11 cellular contexts compared by ENCODE assay signal in genomic region chr16:69741951-69742904, GRCh38. TPM values are rescaled to one million over a fixed set of nuclear protein-coding genes. Genes with fewer than 3 reads are reported as not detected.
DNase-seq lines count a peak whose midpoint lies in the region; ATAC-seq, FAIRE-seq and TF ChIP-seq lines count a peak whose summit lies in the region.
"Had no signal": no experiment of that assay in that cellular context is flagged by ENCODE, and none has a peak within 500 bp of the region (broad histone marks: within the 10 kb centered on the region; RNA-seq: fewer than 3 reads in every experiment).

No MANE protein-coding gene starts in this region.

- intact Hi-C loops in Right ventricle myocardium superior (cut with DNase I) = no loop called here
- intact Hi-C loops in pancreas (cut with DNase I) = no loop called here

- no peaks in the 10 kb centered on the region for H3K9me3 ChIP-seq in pancreas

- DNase-seq in EH (ENCODE audit: low read depth) = peak; percentile 70
- peak; percentile 89 for DNase-seq in Right ventricle myocardium superior
- DNase-seq in pancreas = peak; percentile 44 to 88 (median 64)
- DNase-seq in MV-4-11 (lab: John Stamatoyannopoulos, UW) = no peak
- no peak for DNase-seq in H7
- DNase-seq: activated T-cell treated with anti-CD3 and anti-CD28 coated beads, Interleukin-2, amount 50 U/mL, for 72 hours; DND-41; SW 1271 had no signal

- WGBS in pancreas, 2 donors = 85 to 86% methylated on average over 38 to 41 of the region's 41 CpGs

- H3K4me3 ChIP-seq in pancreas (no peak overlapping the region), H7 (ENCODE audit: insufficient read depth, low read depth, low read length) (no peak overlapping the region)

- H3K27ac ChIP-seq in angular gyrus (ENCODE audit: low read depth, low read length) (peak overlapping the region; percentile 58), pancreas (no peak overlapping the region)

- no peak for FAIRE-seq in pancreas (lab: Jason Lieb, UNC)

- H3K36me3 ChIP-seq in pancreas (peaks cover 6 to 57% (median 20%) of the 10 kb centered on the region in 3 donors), H7 (replicated peaks; ENCODE audit: control insufficient read depth, insufficient read depth, low read length) (peaks cover 52% of the 10 kb centered on the region)

- no peak for TF ChIP-seq CTCF in pancreas (IDR thresholded peaks at IDR 0.05)

- H3K4me1 ChIP-seq in pancreas = no peaks in the 10 kb centered on the region

- no peaks in the 10 kb centered on the region for H3K27me3 ChIP-seq in pancreas
- H3K27me3 ChIP-seq in H7 (ENCODE audit: control insufficient read depth, insufficient read depth, low read length) = no peaks in the 10 kb centered on the region

- ATAC-seq in Right ventricle myocardium superior (ENCODE audit: poor library complexity) (peak; percentile 47), pancreas (peak; percentile 47 to 70 (median 60)), GM18867 (IDR thresholded peaks at IDR 0.05; ENCODE audit: unreplicated experiment) (no peak), GM19035 (IDR thresholded peaks at IDR 0.05; ENCODE audit: unreplicated experiment) (no peak)
- ATAC-seq: activated T-cell treated with anti-CD3 and anti-CD28 coated beads, Interleukin-2, amount 50 U/mL, for 72 hours had no signal

RNA-seq across cellular contexts. Expression of gene NOB1, which starts 12.5 kb away (rescaled TPM):
- total RNA-seq in Right ventricle myocardium superior (15.6 TPM), pancreas (100 to 1,000 TPM in 2 of 6 donors, 10 to 100 TPM in 4; 34.8 to 123 (median 64.7) TPM)
- 10 to 100 TPM; 33.4 to 35.8 TPM for polyA plus RNA-seq in pancreas
- 43.4 and 65.0 TPM in 2 replicates for total RNA-seq in H7 (2014; rRNA removed; shearing (Covaris generic))

RNA-seq across cellular contexts. Expression of gene NQO1, which starts 15.9 kb away (rescaled TPM):
- total RNA-seq in Right ventricle myocardium superior = 45.8 TPM
- total RNA-seq in pancreas = 1 to 10 TPM; 1.2 to 6.0 (median 4.9) TPM
- 1 to 10 TPM; 3.8 to 7.3 TPM for polyA plus RNA-seq in pancreas
- 145 and 229 TPM in 2 replicates for total RNA-seq in H7 (2014; rRNA removed; shearing (Covaris generic))

RNA-seq across cellular contexts. Expression of gene WWP2, which starts 19.9 kb away (rescaled TPM):
- total RNA-seq in Right ventricle myocardium superior (21.7 TPM), pancreas (10 to 100 TPM; 33.9 to 50.4 (median 35.4) TPM)
- 10 to 100 TPM; 27.4 to 35.5 TPM for polyA plus RNA-seq in pancreas
- 25.1 and 28.3 TPM in 2 replicates for total RNA-seq in H7 (2014; rRNA removed; shearing (Covaris generic))

Comparison
In these comparisons a context has a peak if more than half of its experiments do, and no peak if none do; other contexts are left out.
1. DNase-seq: peak in EH (single experiment), Right ventricle myocardium superior (single experiment) and pancreas (6 of 6); none in MV-4-11 (single experiment) and H7 (single experiment).
2. ATAC-seq: peak in Right ventricle myocardium superior (single experiment) and pancreas (4 of 4); none in GM18867 (single experiment) and GM19035 (single experiment).